27 cellular contexts compared by ENCODE assay signal in the genomic region with DNA sequence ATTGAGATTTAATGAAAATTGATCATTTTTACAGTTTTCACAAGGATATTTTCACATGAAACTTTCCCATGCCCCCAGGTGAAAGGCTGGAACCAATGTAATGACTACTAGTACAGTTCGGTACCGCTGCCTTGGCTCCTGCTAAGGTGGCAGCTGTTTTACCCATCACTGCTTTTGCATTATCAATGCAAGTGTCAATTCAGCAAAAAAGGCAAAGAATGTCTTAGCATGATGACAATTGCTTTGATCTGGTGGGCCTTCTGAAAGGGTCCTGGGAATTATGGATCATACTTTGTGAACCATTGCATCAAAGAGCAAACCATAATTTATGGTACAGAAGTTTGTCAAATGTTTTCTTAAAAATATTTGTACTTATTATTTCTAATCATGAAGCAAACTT.
"Had no signal": no experiment of that assay in that cellular context is flagged by ENCODE, and none has a peak within 500 bp of the region (broad histone marks: within the 10 kb centered on the region; RNA-seq: fewer than 3 reads in every experiment).

No MANE protein-coding gene starts in this region.

- H3K4me1 ChIP-seq: colonic mucosa, gastrocnemius medialis, gastroesophageal sphincter had no signal

- FAIRE-seq: colon, endometrium, endothelial cell of umbilical vein had no signal

- H3K27me3 ChIP-seq: colonic mucosa, dorsolateral prefrontal cortex, esophagus muscularis mucosa, esophagus squamous epithelium, foreskin keratinocyte, gastrocnemius medialis, gastroesophageal sphincter, heart left ventricle had no signal

- DNase-seq: colonic mucosa; cortex of kidney; dermis blood vessel endothelial cell; dorsolateral prefrontal cortex; effector CD4-positive, alpha-beta T cell; effector CD8-positive, alpha-beta T cell; effector memory CD4-positive, alpha-beta T cell; effector memory CD8-positive, alpha-beta T cell; endodermal cell; erythroblast; esophagus squamous epithelium; foreskin fibroblast; foreskin keratinocyte; foreskin melanocyte; gastrocnemius medialis; glutamatergic neuron; head of caudate nucleus; heart left ventricle; heart right ventricle had no signal

- H3K4me3 ChIP-seq: colonic mucosa, coronary artery, dorsolateral prefrontal cortex, esophagus muscularis mucosa, esophagus squamous epithelium, gastrocnemius medialis, gastroesophageal sphincter, heart left ventricle, heart right ventricle had no signal

- ATAC-seq: effector memory CD8-positive, alpha-beta T cell; esophagus mucosa; foreskin keratinocyte; gastrocnemius medialis; gastroesophageal sphincter; heart left ventricle; heart right ventricle had no signal

- H3K27ac ChIP-seq: colonic mucosa, coronary artery, dorsolateral prefrontal cortex, epithelial cell of prostate, esophagus muscularis mucosa, esophagus squamous epithelium, foreskin keratinocyte, gastrocnemius medialis, gastroesophageal sphincter, heart left ventricle, heart right ventricle had no signal

- H3K9me3 ChIP-seq: colonic mucosa, esophagus muscularis mucosa, esophagus squamous epithelium, gastrocnemius medialis, gastroesophageal sphincter, heart left ventricle, heart right ventricle had no signal

- H3K36me3 ChIP-seq: colonic mucosa, esophagus muscularis mucosa, esophagus squamous epithelium, gastrocnemius medialis, gastroesophageal sphincter, heart left ventricle had no signal
